In the genomic region with DNA sequence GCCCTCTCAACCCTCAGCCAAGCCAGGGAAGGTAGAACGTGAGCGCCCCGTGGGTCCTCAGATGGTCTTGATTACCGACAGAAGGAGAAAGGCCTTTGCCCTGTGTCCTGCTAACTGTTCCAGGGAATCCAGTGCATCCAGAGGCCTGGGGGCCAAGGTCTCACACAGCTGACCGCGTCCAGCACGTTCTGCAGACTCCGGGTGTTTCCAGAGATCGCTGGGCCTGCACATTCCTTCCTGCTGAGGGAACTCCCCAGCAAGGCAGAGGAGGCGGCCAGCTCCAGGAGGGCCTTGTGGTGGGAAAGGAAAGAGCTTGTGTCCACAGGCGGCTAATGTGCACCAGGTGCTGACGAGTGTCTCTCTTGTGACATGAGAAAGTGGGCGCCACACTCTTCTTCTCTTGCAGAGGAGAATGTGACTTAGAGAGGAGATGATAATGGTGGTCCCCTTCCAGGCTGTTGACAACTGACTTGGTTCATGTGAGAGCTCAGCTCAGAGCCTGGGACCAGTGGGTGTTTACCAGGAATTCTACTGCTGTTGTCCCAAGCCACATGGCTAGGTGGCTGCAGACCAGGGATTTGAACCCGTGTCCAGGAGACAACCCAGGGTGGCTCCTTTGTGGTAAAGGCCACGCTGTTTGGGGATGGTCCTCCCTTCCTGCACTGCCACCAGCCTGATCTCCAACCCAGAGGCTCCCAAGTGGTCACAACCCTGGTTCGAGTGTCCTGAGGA, we compare ENCODE assay signal across 1 cellular context.
TF ChIP-seq lines count a peak whose summit lies in the region.

No MANE protein-coding gene starts in this region.

TF ChIP-seq in HepG2, 621 proteins besides CTCF, POLR2A, EP300 and RAD21 (continued from another document and continues in another):
- TF ChIP-seq, protein P1, sequence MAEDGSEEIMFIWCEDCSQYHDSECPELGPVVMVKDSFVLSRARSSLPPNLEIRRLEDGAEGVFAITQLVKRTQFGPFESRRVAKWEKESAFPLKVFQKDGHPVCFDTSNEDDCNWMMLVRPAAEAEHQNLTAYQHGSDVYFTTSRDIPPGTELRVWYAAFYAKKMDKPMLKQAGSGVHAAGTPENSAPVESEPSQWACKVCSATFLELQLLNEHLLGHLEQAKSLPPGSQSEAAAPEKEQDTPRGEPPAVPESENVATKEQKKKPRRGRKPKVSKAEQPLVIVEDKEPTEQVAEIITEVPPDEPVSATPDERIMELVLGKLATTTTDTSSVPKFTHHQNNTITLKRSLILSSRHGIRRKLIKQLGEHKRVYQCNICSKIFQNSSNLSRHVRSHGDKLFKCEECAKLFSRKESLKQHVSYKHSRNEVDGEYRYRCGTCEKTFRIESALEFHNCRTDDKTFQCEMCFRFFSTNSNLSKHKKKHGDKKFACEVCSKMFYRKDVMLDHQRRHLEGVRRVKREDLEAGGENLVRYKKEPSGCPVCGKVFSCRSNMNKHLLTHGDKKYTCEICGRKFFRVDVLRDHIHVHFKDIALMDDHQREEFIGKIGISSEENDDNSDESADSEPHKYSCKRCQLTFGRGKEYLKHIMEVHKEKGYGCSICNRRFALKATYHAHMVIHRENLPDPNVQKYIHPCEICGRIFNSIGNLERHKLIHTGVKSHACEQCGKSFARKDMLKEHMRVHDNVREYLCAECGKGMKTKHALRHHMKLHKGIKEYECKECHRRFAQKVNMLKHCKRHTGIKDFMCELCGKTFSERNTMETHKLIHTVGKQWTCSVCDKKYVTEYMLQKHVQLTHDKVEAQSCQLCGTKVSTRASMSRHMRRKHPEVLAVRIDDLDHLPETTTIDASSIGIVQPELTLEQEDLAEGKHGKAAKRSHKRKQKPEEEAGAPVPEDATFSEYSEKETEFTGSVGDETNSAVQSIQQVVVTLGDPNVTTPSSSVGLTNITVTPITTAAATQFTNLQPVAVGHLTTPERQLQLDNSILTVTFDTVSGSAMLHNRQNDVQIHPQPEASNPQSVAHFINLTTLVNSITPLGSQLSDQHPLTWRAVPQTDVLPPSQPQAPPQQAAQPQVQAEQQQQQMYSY (CRISPR knock-in tag; IDR thresholded peaks at IDR 0.05), result peak; percentile 68; the same call in 1 of the 2 replicates
- TF ChIP-seq ZNF629 (CRISPR knock-in tag; conservative IDR thresholded peaks at IDR 0.05) (no peak; the same call in 1 of the 2 replicates), RFX5 (IDR thresholded peaks at IDR 0.05; ENCODE audit: low read depth, low read length) (no peak), ZNF205 (CRISPR knock-in tag; IDR thresholded peaks at IDR 0.05) (peak; percentile 90), SRY (CRISPR knock-in tag; IDR thresholded peaks at IDR 0.05) (peak; percentile 66), GABPB1 (CRISPR knock-in tag; IDR thresholded peaks at IDR 0.05) (peak; percentile 27; the same call in 1 of the 2 replicates), ZNF383 (CRISPR knock-in tag; IDR thresholded peaks at IDR 0.05; ENCODE audit: borderline replicate concordance) (0 out of 2 replicates have a peak, but pooled peaks have one; percentile 43), CHD4 (IDR thresholded peaks at IDR 0.05; ENCODE audit: borderline replicate concordance, low read length) (no peak), ZNF232 (CRISPR knock-in tag; IDR thresholded peaks at IDR 0.05; ENCODE audit: borderline replicate concordance) (peak; percentile 79; the same call in 1 of the 2 replicates), ZIK1 (CRISPR knock-in tag; IDR thresholded peaks at IDR 0.05; ENCODE audit: borderline replicate concordance, low read depth) (peak; percentile 70; the same call in 1 of the 2 replicates), HNRNPL (IDR thresholded peaks at IDR 0.05; ENCODE audit: low read depth, low read length) (no peak), KDM5B (CRISPR knock-in tag; IDR thresholded peaks at IDR 0.05; ENCODE audit: borderline replicate concordance) (peak; percentile 81), SRSF1 (optimal IDR thresholded peaks at IDR 0.05; ENCODE audit: low read depth, low read length) (no peak), TMF1 (CRISPR knock-in tag; IDR thresholded peaks at IDR 0.05; ENCODE audit: low read depth) (peak; percentile 96), BCL6 (CRISPR knock-in tag; IDR thresholded peaks at IDR 0.05) (peak; percentile 71), MIXL1 (CRISPR knock-in tag; IDR thresholded peaks at IDR 0.05) (peak; percentile 93), ZNF652 (CRISPR knock-in tag; IDR thresholded peaks at IDR 0.05; ENCODE audit: borderline replicate concordance, low read depth) (peak; percentile 52; the same call in 1 of the 2 replicates), NFKB2 (CRISPR knock-in tag; IDR thresholded peaks at IDR 0.05; ENCODE audit: borderline replicate concordance) (peak; percentile 95; the same call in 1 of the 2 replicates), ZNF883 (CRISPR knock-in tag; IDR thresholded peaks at IDR 0.05; ENCODE audit: not compliant biosample characterization) (peak; percentile 52), ZNF430 (CRISPR knock-in tag; IDR thresholded peaks at IDR 0.05) (peak; percentile 92; the same call in 1 of the 2 replicates), MAFF (IDR thresholded peaks at IDR 0.05; ENCODE audit: low read depth, low read length) (peak; percentile 47; the same call in 1 of the 2 replicates), ZNF24 (IDR thresholded peaks at IDR 0.05) (no peak), YEATS2 (CRISPR knock-in tag; IDR thresholded peaks at IDR 0.05; ENCODE audit: borderline replicate concordance) (peak; percentile 84; the same call in 1 of the 2 replicates), ZBTB38 (CRISPR knock-in tag; IDR thresholded peaks at IDR 0.05) (peak; percentile 100), ZNF367 (CRISPR knock-in tag; IDR thresholded peaks at IDR 0.05; ENCODE audit: borderline replicate concordance) (no peak), MTA3 (CRISPR knock-in tag; IDR thresholded peaks at IDR 0.05) (no peak), ZFY (CRISPR knock-in tag; IDR thresholded peaks at IDR 0.05) (peak; percentile 96), ARHGAP35 (CRISPR knock-in tag; IDR thresholded peaks at IDR 0.05; ENCODE audit: borderline replicate concordance) (peak; percentile 48; the same call in 1 of the 2 replicates), ZFP37 (CRISPR knock-in tag; IDR thresholded peaks at IDR 0.05; ENCODE audit: borderline replicate concordance) (0 out of 2 replicates have a peak, but pooled peaks have one; percentile 32), ZMAT3 (CRISPR knock-in tag; conservative IDR thresholded peaks at IDR 0.05) (peak; percentile 66; the same call in 1 of the 2 replicates), ZNF792 (CRISPR knock-in tag; IDR thresholded peaks at IDR 0.05) (peak; percentile 83; the same call in 1 of the 2 replicates), ZKSCAN8 (CRISPR knock-in tag; IDR thresholded peaks at IDR 0.05; ENCODE audit: borderline replicate concordance) (peak; percentile 91; the same call in 1 of the 2 replicates), ZNF451 (CRISPR knock-in tag; IDR thresholded peaks at IDR 0.05) (peak; percentile 94)
- TF ChIP-seq, protein P2, sequence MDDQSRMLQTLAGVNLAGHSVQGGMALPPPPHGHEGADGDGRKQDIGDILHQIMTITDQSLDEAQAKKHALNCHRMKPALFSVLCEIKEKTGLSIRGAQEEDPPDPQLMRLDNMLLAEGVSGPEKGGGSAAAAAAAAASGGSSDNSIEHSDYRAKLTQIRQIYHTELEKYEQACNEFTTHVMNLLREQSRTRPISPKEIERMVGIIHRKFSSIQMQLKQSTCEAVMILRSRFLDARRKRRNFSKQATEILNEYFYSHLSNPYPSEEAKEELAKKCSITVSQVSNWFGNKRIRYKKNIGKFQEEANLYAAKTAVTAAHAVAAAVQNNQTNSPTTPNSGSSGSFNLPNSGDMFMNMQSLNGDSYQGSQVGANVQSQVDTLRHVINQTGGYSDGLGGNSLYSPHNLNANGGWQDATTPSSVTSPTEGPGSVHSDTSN (CRISPR knock-in tag; IDR thresholded peaks at IDR 0.05; ENCODE audit: borderline replicate concordance), result no peak
- TF ChIP-seq, protein P3, sequence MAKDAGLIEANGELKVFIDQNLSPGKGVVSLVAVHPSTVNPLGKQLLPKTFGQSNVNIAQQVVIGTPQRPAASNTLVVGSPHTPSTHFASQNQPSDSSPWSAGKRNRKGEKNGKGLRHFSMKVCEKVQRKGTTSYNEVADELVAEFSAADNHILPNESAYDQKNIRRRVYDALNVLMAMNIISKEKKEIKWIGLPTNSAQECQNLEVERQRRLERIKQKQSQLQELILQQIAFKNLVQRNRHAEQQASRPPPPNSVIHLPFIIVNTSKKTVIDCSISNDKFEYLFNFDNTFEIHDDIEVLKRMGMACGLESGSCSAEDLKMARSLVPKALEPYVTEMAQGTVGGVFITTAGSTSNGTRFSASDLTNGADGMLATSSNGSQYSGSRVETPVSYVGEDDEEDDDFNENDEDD (CRISPR knock-in tag; IDR thresholded peaks at IDR 0.05; ENCODE audit: borderline replicate concordance), result peak; percentile 81
- TF ChIP-seq, protein P4, sequence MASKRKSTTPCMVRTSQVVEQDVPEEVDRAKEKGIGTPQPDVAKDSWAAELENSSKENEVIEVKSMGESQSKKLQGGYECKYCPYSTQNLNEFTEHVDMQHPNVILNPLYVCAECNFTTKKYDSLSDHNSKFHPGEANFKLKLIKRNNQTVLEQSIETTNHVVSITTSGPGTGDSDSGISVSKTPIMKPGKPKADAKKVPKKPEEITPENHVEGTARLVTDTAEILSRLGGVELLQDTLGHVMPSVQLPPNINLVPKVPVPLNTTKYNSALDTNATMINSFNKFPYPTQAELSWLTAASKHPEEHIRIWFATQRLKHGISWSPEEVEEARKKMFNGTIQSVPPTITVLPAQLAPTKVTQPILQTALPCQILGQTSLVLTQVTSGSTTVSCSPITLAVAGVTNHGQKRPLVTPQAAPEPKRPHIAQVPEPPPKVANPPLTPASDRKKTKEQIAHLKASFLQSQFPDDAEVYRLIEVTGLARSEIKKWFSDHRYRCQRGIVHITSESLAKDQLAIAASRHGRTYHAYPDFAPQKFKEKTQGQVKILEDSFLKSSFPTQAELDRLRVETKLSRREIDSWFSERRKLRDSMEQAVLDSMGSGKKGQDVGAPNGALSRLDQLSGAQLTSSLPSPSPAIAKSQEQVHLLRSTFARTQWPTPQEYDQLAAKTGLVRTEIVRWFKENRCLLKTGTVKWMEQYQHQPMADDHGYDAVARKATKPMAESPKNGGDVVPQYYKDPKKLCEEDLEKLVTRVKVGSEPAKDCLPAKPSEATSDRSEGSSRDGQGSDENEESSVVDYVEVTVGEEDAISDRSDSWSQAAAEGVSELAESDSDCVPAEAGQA (IDR thresholded peaks at IDR 0.05; ENCODE audit: low read depth), result peak; percentile 74; the same call in 1 of the 2 replicates
- TF ChIP-seq, protein P4 (CRISPR knock-in tag; IDR thresholded peaks at IDR 0.05; ENCODE audit: borderline replicate concordance), result no peak
- TF ChIP-seq, protein P5, sequence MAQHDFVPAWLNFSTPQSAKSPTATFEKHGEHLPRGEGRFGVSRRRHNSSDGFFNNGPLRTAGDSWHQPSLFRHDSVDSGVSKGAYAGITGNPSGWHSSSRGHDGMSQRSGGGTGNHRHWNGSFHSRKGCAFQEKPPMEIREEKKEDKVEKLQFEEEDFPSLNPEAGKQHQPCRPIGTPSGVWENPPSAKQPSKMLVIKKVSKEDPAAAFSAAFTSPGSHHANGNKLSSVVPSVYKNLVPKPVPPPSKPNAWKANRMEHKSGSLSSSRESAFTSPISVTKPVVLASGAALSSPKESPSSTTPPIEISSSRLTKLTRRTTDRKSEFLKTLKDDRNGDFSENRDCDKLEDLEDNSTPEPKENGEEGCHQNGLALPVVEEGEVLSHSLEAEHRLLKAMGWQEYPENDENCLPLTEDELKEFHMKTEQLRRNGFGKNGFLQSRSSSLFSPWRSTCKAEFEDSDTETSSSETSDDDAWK (CRISPR knock-in tag; IDR thresholded peaks at IDR 0.05), result no peak
- TF ChIP-seq, protein P6, sequence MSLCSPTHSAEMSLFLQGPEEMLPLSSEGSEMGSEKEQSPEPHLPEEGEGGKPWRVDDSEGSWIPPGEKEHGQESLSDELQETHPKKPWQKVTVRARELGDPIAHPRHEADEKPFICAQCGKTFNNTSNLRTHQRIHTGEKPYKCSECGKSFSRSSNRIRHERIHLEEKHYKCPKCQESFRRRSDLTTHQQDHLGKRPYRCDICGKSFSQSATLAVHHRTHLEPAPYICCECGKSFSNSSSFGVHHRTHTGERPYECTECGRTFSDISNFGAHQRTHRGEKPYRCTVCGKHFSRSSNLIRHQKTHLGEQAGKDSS (CRISPR knock-in tag; IDR thresholded peaks at IDR 0.05; ENCODE audit: borderline replicate concordance, low read depth), result peak; percentile 92; the same call in 1 of the 2 replicates
- TF ChIP-seq, protein P7, sequence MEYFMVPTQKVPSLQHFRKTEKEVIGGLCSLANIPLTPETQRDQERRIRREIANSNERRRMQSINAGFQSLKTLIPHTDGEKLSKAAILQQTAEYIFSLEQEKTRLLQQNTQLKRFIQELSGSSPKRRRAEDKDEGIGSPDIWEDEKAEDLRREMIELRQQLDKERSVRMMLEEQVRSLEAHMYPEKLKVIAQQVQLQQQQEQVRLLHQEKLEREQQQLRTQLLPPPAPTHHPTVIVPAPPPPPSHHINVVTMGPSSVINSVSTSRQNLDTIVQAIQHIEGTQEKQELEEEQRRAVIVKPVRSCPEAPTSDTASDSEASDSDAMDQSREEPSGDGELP (IDR thresholded peaks at IDR 0.05; ENCODE audit: borderline replicate concordance, low read depth), result peak; percentile 99
- TF ChIP-seq, protein P8, sequence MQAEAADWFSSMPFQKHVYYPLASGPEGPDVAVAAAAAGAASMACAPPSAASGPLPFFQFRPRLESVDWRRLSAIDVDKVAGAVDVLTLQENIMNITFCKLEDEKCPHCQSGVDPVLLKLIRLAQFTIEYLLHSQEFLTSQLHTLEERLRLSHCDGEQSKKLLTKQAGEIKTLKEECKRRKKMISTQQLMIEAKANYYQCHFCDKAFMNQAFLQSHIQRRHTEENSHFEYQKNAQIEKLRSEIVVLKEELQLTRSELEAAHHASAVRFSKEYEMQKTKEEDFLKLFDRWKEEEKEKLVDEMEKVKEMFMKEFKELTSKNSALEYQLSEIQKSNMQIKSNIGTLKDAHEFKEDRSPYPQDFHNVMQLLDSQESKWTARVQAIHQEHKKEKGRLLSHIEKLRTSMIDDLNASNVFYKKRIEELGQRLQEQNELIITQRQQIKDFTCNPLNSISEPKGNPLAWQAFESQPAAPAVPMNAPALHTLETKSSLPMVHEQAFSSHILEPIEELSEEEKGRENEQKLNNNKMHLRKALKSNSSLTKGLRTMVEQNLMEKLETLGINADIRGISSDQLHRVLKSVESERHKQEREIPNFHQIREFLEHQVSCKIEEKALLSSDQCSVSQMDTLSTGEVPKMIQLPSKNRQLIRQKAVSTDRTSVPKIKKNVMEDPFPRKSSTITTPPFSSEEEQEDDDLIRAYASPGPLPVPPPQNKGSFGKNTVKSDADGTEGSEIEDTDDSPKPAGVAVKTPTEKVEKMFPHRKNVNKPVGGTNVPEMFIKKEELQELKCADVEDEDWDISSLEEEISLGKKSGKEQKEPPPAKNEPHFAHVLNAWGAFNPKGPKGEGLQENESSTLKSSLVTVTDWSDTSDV (CRISPR knock-in tag; IDR thresholded peaks at IDR 0.05), result no peak
